1 cellular context compared by ENCODE assay signal in the genomic region with DNA sequence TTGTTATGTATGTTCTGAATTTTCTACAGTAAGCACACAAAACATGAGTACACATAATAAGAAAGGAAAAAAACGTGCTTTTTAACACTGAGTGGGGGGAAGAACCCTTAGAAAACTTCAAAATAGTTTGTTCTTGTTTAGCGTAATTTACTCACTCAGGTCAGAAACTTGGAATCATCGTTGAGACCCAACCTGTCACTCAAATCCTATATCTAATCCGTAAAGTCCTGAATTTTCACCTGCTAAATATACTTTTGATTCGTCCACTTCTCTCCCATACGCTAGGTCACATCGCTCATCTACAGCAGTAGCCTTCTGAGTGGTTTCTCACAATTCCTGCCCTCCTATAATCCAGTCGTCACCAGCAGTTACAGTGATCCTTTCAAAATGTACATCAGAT.
TF ChIP-seq lines count a peak whose summit lies in the region.

No MANE protein-coding gene starts in this region.

TF ChIP-seq in IMR-90, 13 proteins besides CTCF, POLR2A, EP300 and RAD21 (continued from another document):
- no peak for TF ChIP-seq ELK1 (IDR thresholded peaks at IDR 0.05; ENCODE audit: borderline replicate concordance, low read depth, low read length)
- TF ChIP-seq CEBPB (IDR thresholded peaks at IDR 0.05; ENCODE audit: low read depth, low read length), result no peak
- TF ChIP-seq BHLHE40 (IDR thresholded peaks at IDR 0.05; ENCODE audit: low read depth, low read length), result no peak
- TF ChIP-seq MAZ (IDR thresholded peaks at IDR 0.05; ENCODE audit: borderline replicate concordance, low read depth, low read length), result no peak
- no peak for TF ChIP-seq NFE2L2 (IDR thresholded peaks at IDR 0.05; ENCODE audit: low read depth, low read length)
- no peak for TF ChIP-seq CHD1 (IDR thresholded peaks at IDR 0.05; ENCODE audit: low read depth, low read length)
- TF ChIP-seq SMC3 (IDR thresholded peaks at IDR 0.05; ENCODE audit: low read depth, low read length), result no peak
